In the genomic region with DNA sequence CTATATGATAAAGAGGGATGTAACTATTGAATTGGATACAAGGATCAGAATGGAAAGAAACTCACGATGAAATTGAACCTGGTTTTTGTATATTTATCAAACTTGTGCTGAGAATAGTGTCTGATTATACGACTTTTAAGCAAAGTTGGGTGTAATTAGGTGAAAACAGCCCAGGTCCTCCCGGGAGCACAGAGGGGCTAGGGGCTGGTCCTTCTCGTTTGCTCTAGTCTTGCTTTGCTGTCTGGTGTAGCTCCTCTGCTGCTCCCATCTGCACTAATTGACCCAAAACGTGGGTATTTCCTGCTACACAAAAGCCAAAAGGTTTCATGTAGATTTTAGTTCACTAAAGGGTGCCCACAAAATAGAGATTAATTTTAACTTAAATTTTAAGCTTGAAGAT, we compare ENCODE assay signal across 2 cellular contexts.
TF ChIP-seq lines count a peak whose summit lies in the region.

No MANE protein-coding gene starts in this region.

TF ChIP-seq in SK-N-SH, 30 proteins besides CTCF, POLR2A, EP300 and RAD21 (continued from another document):
- TF ChIP-seq NFIC (IDR thresholded peaks at IDR 0.05; ENCODE audit: borderline replicate concordance): no peak
- no peak for TF ChIP-seq CHD2 (IDR thresholded peaks at IDR 0.05; ENCODE audit: low read length, partially characterized antibody)
- TF ChIP-seq, protein P1, sequence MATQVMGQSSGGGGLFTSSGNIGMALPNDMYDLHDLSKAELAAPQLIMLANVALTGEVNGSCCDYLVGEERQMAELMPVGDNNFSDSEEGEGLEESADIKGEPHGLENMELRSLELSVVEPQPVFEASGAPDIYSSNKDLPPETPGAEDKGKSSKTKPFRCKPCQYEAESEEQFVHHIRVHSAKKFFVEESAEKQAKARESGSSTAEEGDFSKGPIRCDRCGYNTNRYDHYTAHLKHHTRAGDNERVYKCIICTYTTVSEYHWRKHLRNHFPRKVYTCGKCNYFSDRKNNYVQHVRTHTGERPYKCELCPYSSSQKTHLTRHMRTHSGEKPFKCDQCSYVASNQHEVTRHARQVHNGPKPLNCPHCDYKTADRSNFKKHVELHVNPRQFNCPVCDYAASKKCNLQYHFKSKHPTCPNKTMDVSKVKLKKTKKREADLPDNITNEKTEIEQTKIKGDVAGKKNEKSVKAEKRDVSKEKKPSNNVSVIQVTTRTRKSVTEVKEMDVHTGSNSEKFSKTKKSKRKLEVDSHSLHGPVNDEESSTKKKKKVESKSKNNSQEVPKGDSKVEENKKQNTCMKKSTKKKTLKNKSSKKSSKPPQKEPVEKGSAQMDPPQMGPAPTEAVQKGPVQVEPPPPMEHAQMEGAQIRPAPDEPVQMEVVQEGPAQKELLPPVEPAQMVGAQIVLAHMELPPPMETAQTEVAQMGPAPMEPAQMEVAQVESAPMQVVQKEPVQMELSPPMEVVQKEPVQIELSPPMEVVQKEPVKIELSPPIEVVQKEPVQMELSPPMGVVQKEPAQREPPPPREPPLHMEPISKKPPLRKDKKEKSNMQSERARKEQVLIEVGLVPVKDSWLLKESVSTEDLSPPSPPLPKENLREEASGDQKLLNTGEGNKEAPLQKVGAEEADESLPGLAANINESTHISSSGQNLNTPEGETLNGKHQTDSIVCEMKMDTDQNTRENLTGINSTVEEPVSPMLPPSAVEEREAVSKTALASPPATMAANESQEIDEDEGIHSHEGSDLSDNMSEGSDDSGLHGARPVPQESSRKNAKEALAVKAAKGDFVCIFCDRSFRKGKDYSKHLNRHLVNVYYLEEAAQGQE (IDR thresholded peaks at IDR 0.05; ENCODE audit: low read depth, low read length): no peak
- TF ChIP-seq SMC3 (IDR thresholded peaks at IDR 0.05; ENCODE audit: low read depth, low read length): no peak
- no peak for TF ChIP-seq SIN3A (IDR thresholded peaks at IDR 0.05; ENCODE audit: borderline replicate concordance, low read depth, low read length)
- TF ChIP-seq, protein P2, sequence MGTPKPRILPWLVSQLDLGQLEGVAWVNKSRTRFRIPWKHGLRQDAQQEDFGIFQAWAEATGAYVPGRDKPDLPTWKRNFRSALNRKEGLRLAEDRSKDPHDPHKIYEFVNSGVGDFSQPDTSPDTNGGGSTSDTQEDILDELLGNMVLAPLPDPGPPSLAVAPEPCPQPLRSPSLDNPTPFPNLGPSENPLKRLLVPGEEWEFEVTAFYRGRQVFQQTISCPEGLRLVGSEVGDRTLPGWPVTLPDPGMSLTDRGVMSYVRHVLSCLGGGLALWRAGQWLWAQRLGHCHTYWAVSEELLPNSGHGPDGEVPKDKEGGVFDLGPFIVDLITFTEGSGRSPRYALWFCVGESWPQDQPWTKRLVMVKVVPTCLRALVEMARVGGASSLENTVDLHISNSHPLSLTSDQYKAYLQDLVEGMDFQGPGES (IDR thresholded peaks at IDR 0.05; ENCODE audit: low read depth, low read length): no peak
- TF ChIP-seq, protein P3, sequence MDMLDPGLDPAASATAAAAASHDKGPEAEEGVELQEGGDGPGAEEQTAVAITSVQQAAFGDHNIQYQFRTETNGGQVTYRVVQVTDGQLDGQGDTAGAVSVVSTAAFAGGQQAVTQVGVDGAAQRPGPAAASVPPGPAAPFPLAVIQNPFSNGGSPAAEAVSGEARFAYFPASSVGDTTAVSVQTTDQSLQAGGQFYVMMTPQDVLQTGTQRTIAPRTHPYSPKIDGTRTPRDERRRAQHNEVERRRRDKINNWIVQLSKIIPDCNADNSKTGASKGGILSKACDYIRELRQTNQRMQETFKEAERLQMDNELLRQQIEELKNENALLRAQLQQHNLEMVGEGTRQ (IDR thresholded peaks at IDR 0.05; ENCODE audit: borderline replicate concordance, low read depth, low read length): no peak
- TF ChIP-seq FOXJ3 (CRISPR knock-in tag; IDR thresholded peaks at IDR 0.05): no peak
- TF ChIP-seq, protein P4, sequence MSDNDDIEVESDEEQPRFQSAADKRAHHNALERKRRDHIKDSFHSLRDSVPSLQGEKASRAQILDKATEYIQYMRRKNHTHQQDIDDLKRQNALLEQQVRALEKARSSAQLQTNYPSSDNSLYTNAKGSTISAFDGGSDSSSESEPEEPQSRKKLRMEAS (IDR thresholded peaks at IDR 0.05; ENCODE audit: low read depth): no peak
- no peak for TF ChIP-seq RFX5 (IDR thresholded peaks at IDR 0.05; ENCODE audit: low read length)
- no peak for TF ChIP-seq EZH2phosphoT487 (IDR thresholded peaks at IDR 0.05; ENCODE audit: borderline replicate concordance, low read depth)
- no peak for TF ChIP-seq MEF2A (IDR thresholded peaks at IDR 0.05; ENCODE audit: borderline replicate concordance, low read depth)
TF ChIP-seq in SK-N-SH: peak in this region for 0.

TF ChIP-seq in SK-N-SH treated with all-trans-retinoic acid at 6 μM for 48 hours, 23 proteins besides CTCF, POLR2A, EP300 and RAD21 (continued from another document):
- TF ChIP-seq, protein P5, sequence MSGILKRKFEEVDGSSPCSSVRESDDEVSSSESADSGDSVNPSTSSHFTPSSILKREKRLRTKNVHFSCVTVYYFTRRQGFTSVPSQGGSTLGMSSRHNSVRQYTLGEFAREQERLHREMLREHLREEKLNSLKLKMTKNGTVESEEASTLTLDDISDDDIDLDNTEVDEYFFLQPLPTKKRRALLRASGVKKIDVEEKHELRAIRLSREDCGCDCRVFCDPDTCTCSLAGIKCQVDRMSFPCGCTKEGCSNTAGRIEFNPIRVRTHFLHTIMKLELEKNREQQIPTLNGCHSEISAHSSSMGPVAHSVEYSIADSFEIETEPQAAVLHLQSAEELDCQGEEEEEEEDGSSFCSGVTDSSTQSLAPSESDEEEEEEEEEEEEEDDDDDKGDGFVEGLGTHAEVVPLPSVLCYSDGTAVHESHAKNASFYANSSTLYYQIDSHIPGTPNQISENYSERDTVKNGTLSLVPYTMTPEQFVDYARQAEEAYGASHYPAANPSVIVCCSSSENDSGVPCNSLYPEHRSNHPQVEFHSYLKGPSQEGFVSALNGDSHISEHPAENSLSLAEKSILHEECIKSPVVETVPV (CRISPR knock-in tag; IDR thresholded peaks at IDR 0.05): no peak
- no peak for TF ChIP-seq ESRRG (CRISPR knock-in tag; IDR thresholded peaks at IDR 0.05)
- no peak for TF ChIP-seq ISL1 (CRISPR knock-in tag; IDR thresholded peaks at IDR 0.05)
- no peak for TF ChIP-seq ZNF70 (CRISPR knock-in tag; IDR thresholded peaks at IDR 0.05)
- no peak for TF ChIP-seq ZC3H10 (CRISPR knock-in tag; IDR thresholded peaks at IDR 0.05)
- TF ChIP-seq PPARA (CRISPR knock-in tag; IDR thresholded peaks at IDR 0.05; ENCODE audit: borderline replicate concordance): no peak
- TF ChIP-seq, protein P6, sequence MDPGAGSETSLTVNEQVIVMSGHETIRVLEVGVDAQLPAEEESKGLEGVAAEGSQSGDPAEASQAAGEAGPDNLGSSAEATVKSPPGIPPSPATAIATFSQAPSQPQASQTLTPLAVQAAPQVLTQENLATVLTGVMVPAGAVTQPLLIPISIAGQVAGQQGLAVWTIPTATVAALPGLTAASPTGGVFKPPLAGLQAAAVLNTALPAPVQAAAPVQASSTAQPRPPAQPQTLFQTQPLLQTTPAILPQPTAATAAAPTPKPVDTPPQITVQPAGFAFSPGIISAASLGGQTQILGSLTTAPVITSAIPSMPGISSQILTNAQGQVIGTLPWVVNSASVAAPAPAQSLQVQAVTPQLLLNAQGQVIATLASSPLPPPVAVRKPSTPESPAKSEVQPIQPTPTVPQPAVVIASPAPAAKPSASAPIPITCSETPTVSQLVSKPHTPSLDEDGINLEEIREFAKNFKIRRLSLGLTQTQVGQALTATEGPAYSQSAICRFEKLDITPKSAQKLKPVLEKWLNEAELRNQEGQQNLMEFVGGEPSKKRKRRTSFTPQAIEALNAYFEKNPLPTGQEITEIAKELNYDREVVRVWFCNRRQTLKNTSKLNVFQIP (CRISPR knock-in tag; IDR thresholded peaks at IDR 0.05; ENCODE audit: borderline replicate concordance, low read depth): no peak
- no peak for TF ChIP-seq BACH2 (CRISPR knock-in tag; IDR thresholded peaks at IDR 0.05; ENCODE audit: borderline replicate concordance)
- no peak for TF ChIP-seq ZFP30 (CRISPR knock-in tag; IDR thresholded peaks at IDR 0.05)
- no peak for TF ChIP-seq OSR1 (CRISPR knock-in tag; IDR thresholded peaks at IDR 0.05)
- TF ChIP-seq RARB (CRISPR knock-in tag; IDR thresholded peaks at IDR 0.05): no peak
- TF ChIP-seq ARNTL (CRISPR knock-in tag; IDR thresholded peaks at IDR 0.05; ENCODE audit: borderline replicate concordance, low read depth): no peak
- TF ChIP-seq, protein P7, sequence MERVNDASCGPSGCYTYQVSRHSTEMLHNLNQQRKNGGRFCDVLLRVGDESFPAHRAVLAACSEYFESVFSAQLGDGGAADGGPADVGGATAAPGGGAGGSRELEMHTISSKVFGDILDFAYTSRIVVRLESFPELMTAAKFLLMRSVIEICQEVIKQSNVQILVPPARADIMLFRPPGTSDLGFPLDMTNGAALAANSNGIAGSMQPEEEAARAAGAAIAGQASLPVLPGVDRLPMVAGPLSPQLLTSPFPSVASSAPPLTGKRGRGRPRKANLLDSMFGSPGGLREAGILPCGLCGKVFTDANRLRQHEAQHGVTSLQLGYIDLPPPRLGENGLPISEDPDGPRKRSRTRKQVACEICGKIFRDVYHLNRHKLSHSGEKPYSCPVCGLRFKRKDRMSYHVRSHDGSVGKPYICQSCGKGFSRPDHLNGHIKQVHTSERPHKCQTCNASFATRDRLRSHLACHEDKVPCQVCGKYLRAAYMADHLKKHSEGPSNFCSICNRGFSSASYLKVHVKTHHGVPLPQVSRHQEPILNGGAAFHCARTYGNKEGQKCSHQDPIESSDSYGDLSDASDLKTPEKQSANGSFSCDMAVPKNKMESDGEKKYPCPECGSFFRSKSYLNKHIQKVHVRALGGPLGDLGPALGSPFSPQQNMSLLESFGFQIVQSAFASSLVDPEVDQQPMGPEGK (CRISPR knock-in tag; IDR thresholded peaks at IDR 0.05; ENCODE audit: borderline replicate concordance): no peak
- TF ChIP-seq ZNF8 (CRISPR knock-in tag; IDR thresholded peaks at IDR 0.05): no peak
- no peak for TF ChIP-seq SNAI2 (CRISPR knock-in tag; IDR thresholded peaks at IDR 0.05)
- TF ChIP-seq, protein P8, sequence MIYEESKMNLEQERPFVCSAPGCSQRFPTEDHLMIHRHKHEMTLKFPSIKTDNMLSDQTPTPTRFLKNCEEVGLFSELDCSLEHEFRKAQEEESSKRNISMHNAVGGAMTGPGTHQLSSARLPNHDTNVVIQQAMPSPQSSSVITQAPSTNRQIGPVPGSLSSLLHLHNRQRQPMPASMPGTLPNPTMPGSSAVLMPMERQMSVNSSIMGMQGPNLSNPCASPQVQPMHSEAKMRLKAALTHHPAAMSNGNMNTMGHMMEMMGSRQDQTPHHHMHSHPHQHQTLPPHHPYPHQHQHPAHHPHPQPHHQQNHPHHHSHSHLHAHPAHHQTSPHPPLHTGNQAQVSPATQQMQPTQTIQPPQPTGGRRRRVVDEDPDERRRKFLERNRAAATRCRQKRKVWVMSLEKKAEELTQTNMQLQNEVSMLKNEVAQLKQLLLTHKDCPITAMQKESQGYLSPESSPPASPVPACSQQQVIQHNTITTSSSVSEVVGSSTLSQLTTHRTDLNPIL (CRISPR knock-in tag; IDR thresholded peaks at IDR 0.05; ENCODE audit: low read depth): no peak
